In genomic region chr17:81210868-81211267, GRCh38 we compare ENCODE assay signal across 1 cellular context.
TF ChIP-seq lines count a peak whose summit lies in the region.

No MANE protein-coding gene starts in this region.

TF ChIP-seq in GM23338, 12 proteins besides CTCF, POLR2A, EP300 and RAD21 (continued from another document):
- TF ChIP-seq REST (IDR thresholded peaks at IDR 0.05; ENCODE audit: unreplicated experiment) (no peak), STAT1 (IDR thresholded peaks at IDR 0.05; ENCODE audit: unreplicated experiment) (no peak), POLR2AphosphoS5 (IDR thresholded peaks at IDR 0.05; ENCODE audit: low read depth) (no peak), ZNF462 (CRISPR knock-in tag; IDR thresholded peaks at IDR 0.05) (no peak), ETS1 (IDR thresholded peaks at IDR 0.05) (no peak)
